10 cellular contexts compared by ENCODE assay signal in genomic region chr17:39777534-39778365, GRCh38. TPM values are rescaled to one million over a fixed set of nuclear protein-coding genes. Genes with fewer than 3 reads are reported as not detected.
A peak's percentile ranks its signal among the peaks of the same experiment; 100 is the strongest.
DNase-seq lines count a peak whose midpoint lies in the region; ATAC-seq and TF ChIP-seq lines count a peak whose summit lies in the region.
"Had no signal": no experiment of that assay in that cellular context is flagged by ENCODE, and none has a peak within 500 bp of the region (broad histone marks: within the 10 kb centered on the region; RNA-seq: fewer than 3 reads in every experiment).

No MANE protein-coding gene starts in this region.

- peak overlapping the region in 1 of 7 donors; percentile 73 for H3K27ac Mint-ChIP-seq in CD14-positive monocyte

- H3K9me3 Mint-ChIP-seq in CD14-positive monocyte, result peaks cover 0 to 2% (median 0%) of the 10 kb centered on the region in 7 donors

- DNase-seq in GM12864 (ENCODE audit: low read depth) (no peak), HEK293T (ENCODE audit: extremely low spot score) (no peak), coronary artery (ENCODE audit: low spot score) (no peak), sciatic nerve (ENCODE audit: low spot score) (no peak), CD14-positive monocyte (ENCODE audit: low spot score) (no peak)
- no peak for DNase-seq in effector memory CD4-positive, alpha-beta T cell
- DNase-seq: left ventricle myocardium inferior, MG63 had no signal

- no peak for TF ChIP-seq CTCF in GM12864 (IDR thresholded peaks at IDR 0.05; ENCODE audit: low read depth, low read length, missing control alignments)
- TF ChIP-seq CTCF in coronary artery (IDR thresholded peaks at IDR 0.05), result no peak
- TF ChIP-seq CTCF in CD14-positive monocyte (IDR thresholded peaks at IDR 0.05), result no peak

- H3K4me3 Mint-ChIP-seq in CD14-positive monocyte, result peak overlapping the region in 1 of 2 donors; percentile 40

- H3K4me1 Mint-ChIP-seq in CD14-positive monocyte, result peaks cover 26% of the 10 kb centered on the region

- CTCF ChIA-PET in HEK293T (lab: Yijun Ruan, JAX), result no interaction called here

- peaks cover 36% of the 10 kb centered on the region for H3K4me1 ChIP-seq in effector memory CD4-positive, alpha-beta T cell (ENCODE audit: control insufficient read depth, insufficient read depth, low read length, poor library complexity, severe bottlenecking)

- H3K36me3 ChIP-seq in effector memory CD4-positive, alpha-beta T cell (ENCODE audit: control insufficient read depth, insufficient read depth, low read length), result no peaks in the 10 kb centered on the region
- H3K36me3 ChIP-seq: left ventricle myocardium inferior, MG63 had no signal

- ATAC-seq in GM19395 (IDR thresholded peaks at IDR 0.05; ENCODE audit: unreplicated experiment) (peak; percentile 63), HG03432 (IDR thresholded peaks at IDR 0.05; ENCODE audit: unreplicated experiment) (peak; percentile 56), sciatic nerve (no peak)

- H3K4me3 ChIP-seq in GM12864 (ENCODE audit: low read depth, low read length), result peak overlapping the region; percentile 67
- H3K4me3 ChIP-seq in effector memory CD4-positive, alpha-beta T cell (ENCODE audit: insufficient read depth, low read depth, low read length, poor library complexity, severe bottlenecking), result peak overlapping the region; percentile 57
- H3K4me3 ChIP-seq in coronary artery, result no peak overlapping the region
- H3K4me3 ChIP-seq: left ventricle myocardium inferior, MG63 had no signal

- H3K36me3 Mint-ChIP-seq in CD14-positive monocyte, result no peaks in the 10 kb centered on the region

- H3K27me3 Mint-ChIP-seq in CD14-positive monocyte (ENCODE audit: low read depth in 3 of 3), result peaks cover 38 to 72% (median 42%) of the 10 kb centered on the region in 3 donors

- POLR2A ChIA-PET in HEK293T (lab: Yijun Ruan, JAX), result no interaction called here

- no peaks in the 10 kb centered on the region for H3K9me3 ChIP-seq in effector memory CD4-positive, alpha-beta T cell (ENCODE audit: control insufficient read depth, low read length)
- H3K9me3 ChIP-seq: left ventricle myocardium inferior, MG63 had no signal

- intact Hi-C loops in sciatic nerve (cut with DNase I), result no loop called here
- intact Hi-C loops in CD14-positive monocyte (cut with micrococcal nuclease), result no loop called here

- no peaks in the 10 kb centered on the region for H3K27me3 ChIP-seq in effector memory CD4-positive, alpha-beta T cell (replicated peaks; ENCODE audit: control insufficient read depth, insufficient read depth, low read length, poor library complexity, severe bottlenecking)

- H3K27ac ChIP-seq in effector memory CD4-positive, alpha-beta T cell (ENCODE audit: insufficient read depth, low read length, poor library complexity, severe bottlenecking), result peak overlapping the region; percentile 77
- no peak overlapping the region for H3K27ac ChIP-seq in coronary artery
- H3K27ac ChIP-seq: left ventricle myocardium inferior had no signal

TF ChIP-seq in HEK293T, 16 proteins besides CTCF, POLR2A, EP300 and RAD21:
- TF ChIP-seq FOXA1 (IDR thresholded peaks at IDR 0.05) (no peak), HDGF (IDR thresholded peaks at IDR 0.05; ENCODE audit: borderline replicate concordance) (no peak), FOXM1 (IDR thresholded peaks at IDR 0.05; ENCODE audit: borderline replicate concordance) (no peak), ELF4 (IDR thresholded peaks at IDR 0.05) (no peak), SUZ12 (IDR thresholded peaks at IDR 0.05) (no peak), CTBP1 (IDR thresholded peaks at IDR 0.05; ENCODE audit: borderline replicate concordance) (no peak), LEF1 (IDR thresholded peaks at IDR 0.05; ENCODE audit: borderline replicate concordance) (no peak), L3MBTL2 (conservative IDR thresholded peaks at IDR 0.05) (no peak), TARDBP (IDR thresholded peaks at IDR 0.05) (no peak)

RNA-seq across cellular contexts. Expression of gene GRB7, which starts 40.0 kb away (rescaled TPM):
- 1.6 TPM for total RNA-seq in sciatic nerve
- not detected for polyA plus RNA-seq in CD14-positive monocyte

RNA-seq across cellular contexts. Expression of gene MIEN1, which starts 47.4 kb away (rescaled TPM):
- total RNA-seq in sciatic nerve, result 18.5 TPM
- polyA plus RNA-seq in CD14-positive monocyte, result 100 to 1,000 TPM; 124 to 141 TPM
